1 cellular context compared by ENCODE assay signal in genomic region chr9:35095175-35095574, GRCh38.
TF ChIP-seq lines count a peak whose summit lies in the region.

No MANE protein-coding gene starts in this region.

TF ChIP-seq in WTC11, 78 proteins besides CTCF, POLR2A, EP300 and RAD21 (continued from another document):
- no peak for TF ChIP-seq OVOL2 (CRISPR knock-in tag; IDR thresholded peaks at IDR 0.05; ENCODE audit: borderline replicate concordance)
